ENCODE assay signal across 20 cellular contexts in genomic region chr20:51506527-51507356, GRCh38.
"Had no signal": no experiment of that assay in that cellular context is flagged by ENCODE, and none has a peak within 500 bp of the region (broad histone marks: within the 10 kb centered on the region; RNA-seq: fewer than 3 reads in every experiment).

No MANE protein-coding gene starts in this region.

- H3K9me3 Mint-ChIP-seq: central memory CD8-positive, alpha-beta T cell; stimulated activated naive B cell treated with anti-CD40 and anti-IgM and Interleukin-4, amounts not matched to agents 10 μg/mL and 1 μg/mL and 100 μg/mL, for 72 hours had no signal

- ATAC-seq: foreskin keratinocyte; stimulated activated naive B cell treated with anti-CD40 and anti-IgM and Interleukin-4, amounts not matched to agents 10 μg/mL and 1 μg/mL and 100 μg/mL, for 72 hours had no signal

- H3K27ac Mint-ChIP-seq: stimulated activated naive B cell treated with anti-CD40 and anti-IgM and Interleukin-4, amounts not matched to agents 10 μg/mL and 1 μg/mL and 100 μg/mL, for 72 hours had no signal

- H3K27me3 ChIP-seq: colonic mucosa, ovary, sigmoid colon, spleen, uterus had no signal

- DNase-seq: activated CD4-positive, alpha-beta T cell treated with anti-CD3 and anti-CD28 coated beads for 1 hour; activated CD4-positive, alpha-beta T cell treated with anti-CD3 and anti-CD28 coated beads, Interleukin-2, amount 50 U/mL, for 48 hours; activated naive CD4-positive, alpha-beta T cell treated with Interleukin-2 at 50 U/mL for 16 hours; activated T-cell treated with anti-CD3 and anti-CD28 coated beads for 4 hours; anterior cingulate cortex; colonic mucosa; foreskin keratinocyte; hypothalamus; left ventricle myocardium inferior; mammary epithelial cell; ovary; sigmoid colon; spleen; stimulated activated CD4-positive, alpha-beta T cell treated with anti-CD3 and anti-CD28 coated beads, Interleukin-4, amount 100 ng/mL, for 4 hours; stimulated activated naive B cell treated with anti-CD40 and anti-IgM and Interleukin-4, amounts not matched to agents 10 μg/mL and 1 μg/mL and 100 μg/mL, for 72 hours; T-helper 2 cell; tibial artery; uterus; WERI-Rb-1 had no signal

- H3K27ac ChIP-seq: colonic mucosa, foreskin keratinocyte, left ventricle myocardium inferior, ovary, sigmoid colon, spleen, tibial artery, uterus, WERI-Rb-1 had no signal

- H3K36me3 ChIP-seq: colonic mucosa, left ventricle myocardium inferior, ovary, sigmoid colon, tibial artery, uterus, WERI-Rb-1 had no signal

- H3K4me3 Mint-ChIP-seq: central memory CD8-positive, alpha-beta T cell; stimulated activated naive B cell treated with anti-CD40 and anti-IgM and Interleukin-4, amounts not matched to agents 10 μg/mL and 1 μg/mL and 100 μg/mL, for 72 hours had no signal

- H3K4me1 ChIP-seq: colonic mucosa, foreskin keratinocyte, left ventricle myocardium inferior, uterus had no signal

- H3K27me3 Mint-ChIP-seq: central memory CD8-positive, alpha-beta T cell; stimulated activated naive B cell treated with anti-CD40 and anti-IgM and Interleukin-4, amounts not matched to agents 10 μg/mL and 1 μg/mL and 100 μg/mL, for 72 hours had no signal

- H3K4me3 ChIP-seq: colonic mucosa, left ventricle myocardium inferior, ovary, sigmoid colon, spleen, tibial artery, uterus had no signal

- H3K9me3 ChIP-seq: colonic mucosa, left ventricle myocardium inferior, ovary, sigmoid colon, spleen, tibial artery, uterus had no signal
